ENCODE assay signal across 11 cellular contexts in genomic region chr6:117188627-117189201, GRCh38.
DNase-seq lines count a peak whose midpoint lies in the region; ATAC-seq and TF ChIP-seq lines count a peak whose summit lies in the region.
"Had no signal": no experiment of that assay in that cellular context is flagged by ENCODE, and none has a peak within 500 bp of the region (broad histone marks: within the 10 kb centered on the region; RNA-seq: fewer than 3 reads in every experiment).

No MANE protein-coding gene starts in this region.

- no peak for ATAC-seq in left cardiac atrium
- no peak for ATAC-seq in GM21619 (IDR thresholded peaks at IDR 0.05; ENCODE audit: unreplicated experiment)
- ATAC-seq in HG02571 (IDR thresholded peaks at IDR 0.05; ENCODE audit: unreplicated experiment), result no peak
- ATAC-seq: activated CD4-positive, CD25-positive, alpha-beta regulatory T cell treated with anti-CD3 and anti-CD28 coated beads, Interleukin-2, amount 50 U/mL, for 24 hours; CD8-positive, alpha-beta T cell had no signal

- DNase-seq in left ventricle myocardium inferior, result no peak
- DNase-seq in left cardiac atrium, result no peak
- DNase-seq in NCI-H526 treated with DMSO at 0.1 percent for 48 hours (lab: John Stamatoyannopoulos, UW), result peak; percentile 26
- no peak for DNase-seq in epithelial cell of proximal tubule (ENCODE audit: low read depth)
- DNase-seq in CD8-positive, alpha-beta memory T cell, result no peak
- no peak for DNase-seq in stimulated activated CD4-positive, alpha-beta T cell treated with anti-CD3 and anti-CD28 coated beads, Interleukin-12 subunit alpha, Interleukin-12 subunit beta, amount 100 ng/mL, for 4 hours
- DNase-seq: CD8-positive, alpha-beta T cell; ovary had no signal

- H3K9me3 Mint-ChIP-seq in CD8-positive, alpha-beta memory T cell, result peaks cover 0 to 8% (median 2%) of the 10 kb centered on the region in 5 donors
- H3K9me3 Mint-ChIP-seq: CD8-positive, alpha-beta T cell had no signal

- no peaks in the 10 kb centered on the region for H3K9me3 ChIP-seq in left ventricle myocardium inferior (replicated peaks)
- no peaks in the 10 kb centered on the region for H3K9me3 ChIP-seq in CD8-positive, alpha-beta memory T cell (ENCODE audit: low read length)
- H3K9me3 ChIP-seq: ovary had no signal

- CTCF ChIA-PET in CD8-positive, alpha-beta memory T cell (lab: Charles Lee), result no interaction called here

- H3K4me1 ChIP-seq in left ventricle myocardium inferior, result no peaks in the 10 kb centered on the region
- no peaks in the 10 kb centered on the region for H3K4me1 ChIP-seq in CD8-positive, alpha-beta memory T cell (ENCODE audit: insufficient read depth, low read length)

- intact Hi-C loops in left ventricle myocardium inferior (cut with micrococcal nuclease) (no loop called here), left cardiac atrium (cut with DNase I) (loop anchor here in 1 of 2 donors (5.0 kb wide), 1 partner anchor 216 kb away; no protein-coding TSS in a partner anchor)

- no peak overlapping the region for H3K4me3 Mint-ChIP-seq in CD8-positive, alpha-beta memory T cell
- H3K4me3 Mint-ChIP-seq: CD8-positive, alpha-beta T cell had no signal

- H3K4me1 Mint-ChIP-seq in CD8-positive, alpha-beta memory T cell, result no peaks in the 10 kb centered on the region

- H3K27me3 ChIP-seq in left ventricle myocardium inferior (ENCODE audit: low read depth), result no peaks in the 10 kb centered on the region
- H3K27me3 ChIP-seq in CD8-positive, alpha-beta memory T cell (ENCODE audit: insufficient read depth, low read length, poor library complexity, severe bottlenecking), result no peaks in the 10 kb centered on the region
- H3K27me3 ChIP-seq: ovary had no signal

- no peaks in the 10 kb centered on the region for H3K36me3 Mint-ChIP-seq in CD8-positive, alpha-beta memory T cell
- H3K36me3 Mint-ChIP-seq: CD8-positive, alpha-beta T cell had no signal

- no peak overlapping the region for H3K27ac Mint-ChIP-seq in CD8-positive, alpha-beta memory T cell
- H3K27ac Mint-ChIP-seq: CD8-positive, alpha-beta T cell had no signal

- H3K4me3 ChIP-seq in left ventricle myocardium inferior (no peak overlapping the region), epithelial cell of proximal tubule (ENCODE audit: low read depth, low read length) (no peak overlapping the region)
- no peak overlapping the region for H3K4me3 ChIP-seq in CD8-positive, alpha-beta memory T cell (ENCODE audit: low read length)
- H3K4me3 ChIP-seq: ovary had no signal

- TF ChIP-seq CTCF in left ventricle myocardium inferior (IDR thresholded peaks at IDR 0.05; ENCODE audit: borderline replicate concordance) (peak; percentile 56), epithelial cell of proximal tubule (conservative IDR thresholded peaks at IDR 0.05; ENCODE audit: low read depth, low read length) (peak; percentile 64)

- POLR2A ChIA-PET in CD8-positive, alpha-beta memory T cell (lab: Charles Lee), result no interaction called here

- no peak overlapping the region for H3K27ac ChIP-seq in left ventricle myocardium inferior (replicated peaks)
- no peak overlapping the region for H3K27ac ChIP-seq in CD8-positive, alpha-beta memory T cell (ENCODE audit: low read depth, low read length)
- H3K27ac ChIP-seq: ovary had no signal

- no peaks in the 10 kb centered on the region for H3K36me3 ChIP-seq in left ventricle myocardium inferior
- H3K36me3 ChIP-seq in CD8-positive, alpha-beta memory T cell (ENCODE audit: insufficient read depth, low read length), result no peaks in the 10 kb centered on the region
- H3K36me3 ChIP-seq: ovary had no signal

- H3K27me3 Mint-ChIP-seq in CD8-positive, alpha-beta memory T cell, result no peaks in the 10 kb centered on the region
